ENCODE assay signal across 8 cellular contexts in genomic region chr9:21455320-21455719, GRCh38. TPM values are rescaled to one million over a fixed set of nuclear protein-coding genes. Genes with fewer than 3 reads are reported as not detected.
A peak's percentile ranks its signal among the peaks of the same experiment; 100 is the strongest.
DNase-seq lines count a peak whose midpoint lies in the region; ATAC-seq, FAIRE-seq and TF ChIP-seq lines count a peak whose summit lies in the region.

No MANE protein-coding gene starts in this region.

- ATAC-seq in GM18520 (IDR thresholded peaks at IDR 0.05; ENCODE audit: unreplicated experiment): peak; percentile 63
- peak; percentile 55 for ATAC-seq in HG03060 (IDR thresholded peaks at IDR 0.05; ENCODE audit: low read depth, unreplicated experiment)
- peak; percentile 77 for ATAC-seq in PC-3

- no peak overlapping the region for H4K91ac ChIP-seq in H1 (replicated peaks; ENCODE audit: insufficient read length, low read length)

- H3K9me2 ChIP-seq in PC-3 (replicated peaks; ENCODE audit: low read length): no peaks in the 10 kb centered on the region

- H2BK20ac ChIP-seq in H1 (ENCODE audit: low read length): no peak overlapping the region

- no peaks in the 10 kb centered on the region for H3K79me2 ChIP-seq in PC-3 (ENCODE audit: low read length)
- H3K79me2 ChIP-seq in H1 (ENCODE audit: control insufficient read depth in 1 of 2, insufficient read depth in 2 of 2, low read length in 2 of 2): no peaks in the 10 kb centered on the region
- no peaks in the 10 kb centered on the region for H3K79me2 ChIP-seq in neural progenitor cell (ENCODE audit: low read depth)

- H3K4me1 ChIP-seq in PC-3 (ENCODE audit: insufficient read depth, low read length) (peaks cover 17% of the 10 kb centered on the region), H1 (replicated peaks in 1 of 4; ENCODE audit: control insufficient read depth in 3 of 4, insufficient read depth in 4 of 4, low read length in 3 of 4) (no peaks in the 10 kb centered on the region), neural progenitor cell (no peaks in the 10 kb centered on the region)

- H3K4me3 Mint-ChIP-seq in neural progenitor cell: no peak overlapping the region

- no peak overlapping the region for H3K9ac ChIP-seq in PC-3 (ENCODE audit: low read length)
- no peak overlapping the region for H3K9ac ChIP-seq in H1 (replicated peaks in 1 of 4; ENCODE audit: extremely low read depth in 1 of 4, low read depth in 3 of 4, low read length in 3 of 4)
- no peak overlapping the region for H3K9ac ChIP-seq in neural progenitor cell

- H3K14ac ChIP-seq in H1 (ENCODE audit: insufficient read length): no peak overlapping the region

- no peak overlapping the region for H3K27ac ChIP-seq in PC-3 (ENCODE audit: low read length)
- no peak overlapping the region for H3K27ac ChIP-seq in H1 (ENCODE audit: low read depth, low read length)
- no peak overlapping the region for H3K27ac ChIP-seq in neural progenitor cell

- H3K79me1 ChIP-seq in H1 (ENCODE audit: low read depth, low read length): no peaks in the 10 kb centered on the region

- no peak overlapping the region for H2BK5ac ChIP-seq in H1 (ENCODE audit: low read depth, low read length)

- no peak overlapping the region for H3K23ac ChIP-seq in H1 (ENCODE audit: insufficient read length)

- no peak overlapping the region for H2AK5ac ChIP-seq in H1 (ENCODE audit: low read depth, low read length)

- H3K4me3 ChIP-seq in PC-3 (ENCODE audit: low read length) (no peak overlapping the region), H1 (ENCODE audit: extremely low read depth in 1 of 4, insufficient read depth in 2 of 4, low read depth in 3 of 4, low read length in 4 of 4) (no peak overlapping the region), neural progenitor cell (no peak overlapping the region)

- CTCF ChIA-PET in PC-3 (lab: Charles Lee): interaction anchor here (0.7 kb wide), 1 partner anchor 77 kb away, joined by 3 read pairs; no protein-coding TSS in a partner anchor
- CTCF ChIA-PET in H1 (lab: Charles Lee; ENCODE audit: partially characterized antibody): interaction anchor here (0.5 to 4.5 kb wide), 38 partner anchors 8 to 333 kb away, joined by 3 to 36 read pairs (median 4); partner anchors contain the start of gene KLHL9

- H3K4me2 ChIP-seq in PC-3 (ENCODE audit: low read length): no peak overlapping the region
- H3K4me2 ChIP-seq in H1 (ENCODE audit: insufficient read depth in 1 of 2, low read depth in 2 of 2, low read length in 2 of 2): no peak overlapping the region
- no peak overlapping the region for H3K4me2 ChIP-seq in neural progenitor cell

- no peaks in the 10 kb centered on the region for H4K20me1 ChIP-seq in PC-3 (ENCODE audit: low read length)
- no peaks in the 10 kb centered on the region for H4K20me1 ChIP-seq in H1 (replicated peaks in 1 of 2; ENCODE audit: control insufficient read depth in 1 of 2, insufficient read depth in 2 of 2, low read length in 2 of 2)
- no peaks in the 10 kb centered on the region for H4K20me1 ChIP-seq in neural progenitor cell (ENCODE audit: low read depth)

- TF ChIP-seq CTCF in PC-3 (conservative IDR thresholded peaks at IDR 0.05; ENCODE audit: low read depth, low read length): peak; percentile 83
- TF ChIP-seq CTCF in H1 (IDR thresholded peaks at IDR 0.05; ENCODE audit: control extremely low read depth in 1 of 3, insufficient read depth in 1 of 3, low read depth in 1 of 3, low read length in 3 of 3): peak; percentile 69 to 88 (median 81)
- peak; percentile 67 for TF ChIP-seq CTCF in neural progenitor cell (IDR thresholded peaks at IDR 0.05)

- FAIRE-seq in H1 (lab: Jason Lieb, UNC): no peak

- H3K4ac ChIP-seq in H1 (replicated peaks; ENCODE audit: insufficient read length, low read depth, low read length): no peak overlapping the region

- H3K4me1 Mint-ChIP-seq in neural progenitor cell: no peaks in the 10 kb centered on the region

- H2BK120ac ChIP-seq in H1 (replicated peaks; ENCODE audit: low read depth, low read length): no peak overlapping the region

- TF ChIP-seq POLR2A in H1 (IDR thresholded peaks at IDR 0.05; ENCODE audit: control extremely low read depth in 1 of 2, low read depth in 2 of 2, low read length in 2 of 2): no peak

- H3K56ac ChIP-seq in H1 (replicated peaks; ENCODE audit: insufficient read length, low read depth, low read length): no peak overlapping the region

- H3F3A ChIP-seq in PC-3 (ENCODE audit: low read length, unreplicated experiment): no peaks in the 10 kb centered on the region
- H3F3A ChIP-seq in neural progenitor cell (ENCODE audit: low read depth): no peaks in the 10 kb centered on the region

- H4K8ac ChIP-seq in H1 (ENCODE audit: extremely low read depth, insufficient read depth, low read length): no peak overlapping the region

- H3K27me3 Mint-ChIP-seq in neural progenitor cell (ENCODE audit: insufficient read depth, low read depth): peaks cover under 1% of the 10 kb centered on the region

- H3K27ac Mint-ChIP-seq in neural progenitor cell: no peak overlapping the region

- intact Hi-C loops in PC-3 (cut with micrococcal nuclease) (loop anchor here (2.0 kb wide), 3 partner anchors 129 to 203 kb away; no protein-coding TSS in a partner anchor), posterior cingulate gyrus (cut with DNase I) (loop anchor here (5.0 kb wide), 1 partner anchor 138 kb away; no protein-coding TSS in a partner anchor)

- POLR2A ChIA-PET in PC-3 (lab: Charles Lee; ENCODE audit: unreplicated experiment): interaction anchor here (0.7 kb wide), 1 partner anchor 1542 kb away, joined by 4 read pairs; no protein-coding TSS in a partner anchor
- POLR2A ChIA-PET in H1 (lab: Charles Lee; ENCODE audit: partially characterized antibody): no interaction called here

- no peak for TF ChIP-seq EP300 in H1 (IDR thresholded peaks at IDR 0.05; ENCODE audit: borderline replicate concordance in 1 of 2, low read depth in 2 of 2, low read length in 2 of 2)

- H3K18ac ChIP-seq in H1 (ENCODE audit: extremely low read depth, low read length): no peak overlapping the region

- DNase-seq in CD1c-positive myeloid dendritic cell (ENCODE audit: extremely low spot score) (peak; percentile 48), PC-3 (peak; percentile 54), H1 (ENCODE audit: low read depth in 1 of 2, low spot score in 2 of 2) (no peak), neural progenitor cell (ENCODE audit: low spot score) (peak; percentile 54), posterior cingulate gyrus (no peak), ecto neural progenitor cell (ENCODE audit: low spot score) (no peak)

- TF ChIP-seq RAD21 in H1 (IDR thresholded peaks at IDR 0.05 in 1 of 2, conservative IDR thresholded peaks at IDR 0.05 in 1 of 2; ENCODE audit: low read depth in 2 of 2, low read length in 2 of 2): peak; percentile 83 to 92

- no peaks in the 10 kb centered on the region for H3K23me2 ChIP-seq in H1 (ENCODE audit: low read depth, low read length)

- H3K36me3 ChIP-seq in PC-3 (ENCODE audit: low read depth, low read length) (no peaks in the 10 kb centered on the region), H1 (ENCODE audit: control insufficient read depth in 2 of 4, insufficient read depth in 4 of 4, low read length in 3 of 4) (no peaks in the 10 kb centered on the region), neural progenitor cell (no peaks in the 10 kb centered on the region)

- H4K5ac ChIP-seq in H1 (ENCODE audit: insufficient read length, low read depth, low read length): no peak overlapping the region

- H3K36me3 Mint-ChIP-seq in neural progenitor cell: no peaks in the 10 kb centered on the region

- H3K9me3 ChIP-seq in PC-3 (ENCODE audit: low read length) (no peaks in the 10 kb centered on the region), H1 (ENCODE audit: insufficient read depth in 2 of 2, low read depth in 1 of 2, low read length in 1 of 2) (no peaks in the 10 kb centered on the region), neural progenitor cell (ENCODE audit: low read depth) (no peaks in the 10 kb centered on the region)

- no TSS peak for BruUV-seq in PC-3 (replicated peaks; lab: Mats Ljungman, UMichigan)

- H2BK12ac ChIP-seq in H1 (ENCODE audit: low read depth, low read length): no peak overlapping the region

- H3K9me3 Mint-ChIP-seq in neural progenitor cell: no peaks in the 10 kb centered on the region

- no peaks in the 10 kb centered on the region for H3K27me3 ChIP-seq in PC-3 (ENCODE audit: low read length)
- no peaks in the 10 kb centered on the region for H3K27me3 ChIP-seq in H1 (replicated peaks in 1 of 4; ENCODE audit: control insufficient read depth in 3 of 4, extremely low read depth in 1 of 4, insufficient read depth in 3 of 4, low read length in 3 of 4)
- no peaks in the 10 kb centered on the region for H3K27me3 ChIP-seq in neural progenitor cell

- no peak overlapping the region for H2AFZ ChIP-seq in PC-3 (ENCODE audit: low read length)
- H2AFZ ChIP-seq in H1 (ENCODE audit: low read length): no peak overlapping the region
- H2AFZ ChIP-seq in neural progenitor cell (replicated peaks): no peak overlapping the region

- no peak overlapping the region for H2BK15ac ChIP-seq in H1 (ENCODE audit: low read length)

RNA-seq across cellular contexts. Expression of gene IFNA1, which starts 15.1 kb away (rescaled TPM):
- total RNA-seq in PC-3 (2014; rRNA removed) (not detected in 2 replicates), neural progenitor cell (ENCODE audit: low replicate concordance) (not detected in 2 replicates)
- not detected in 2 replicates for total RNA-seq in H1 (2021; fragmentation: NEBNext Ultra II Directional; extraction: Animal tissue kit (Norgen Biotek cat#: 25700))
- not detected in 2 replicates for polyA plus RNA-seq in H1 (2011; rRNA removed)
- not detected for polyA plus RNA-seq in H1 (2011; cell fraction: cytosol; rRNA removed)
- polyA plus RNA-seq in H1 (2011; cell fraction: nucleus; rRNA removed): not detected
- polyA plus RNA-seq in H1 (2012, experiment 1 of 2): not detected in 4 replicates
- not detected for polyA plus RNA-seq in H1 (2012, experiment 2 of 2)
- not detected for polyA plus RNA-seq in H1 (2013, experiment 1 of 2)
- polyA plus RNA-seq in H1 (2013, experiment 2 of 2): not detected
- polyA minus RNA-seq in H1 (2011; rRNA and poly(A)+ RNA removed): not detected in 2 replicates
- polyA minus RNA-seq in H1 (2011; cell fraction: cytosol; rRNA and poly(A)+ RNA removed): not detected
- not detected for polyA minus RNA-seq in H1 (2011; cell fraction: nucleus; rRNA and poly(A)+ RNA removed)

RNA-seq across cellular contexts. Expression of gene IFNE, which starts 26.8 kb away (rescaled TPM):
- 0.33 and 1.6 TPM in 2 replicates for total RNA-seq in PC-3 (2014; rRNA removed)
- total RNA-seq in H1 (2021; fragmentation: NEBNext Ultra II Directional; extraction: Animal tissue kit (Norgen Biotek cat#: 25700)): not detected in 2 replicates
- polyA plus RNA-seq in H1 (2011; rRNA removed): 0.08 TPM in 1 of 2 replicates, not detected in the other
- not detected for polyA plus RNA-seq in H1 (2011; cell fraction: cytosol; rRNA removed)
- 0.10 TPM for polyA plus RNA-seq in H1 (2011; cell fraction: nucleus; rRNA removed)
- not detected in 4 replicates for polyA plus RNA-seq in H1 (2012, experiment 1 of 2)
- not detected for polyA plus RNA-seq in H1 (2012, experiment 2 of 2)
- 0.08 TPM for polyA plus RNA-seq in H1 (2013, experiment 1 of 2)
- 0.24 TPM for polyA plus RNA-seq in H1 (2013, experiment 2 of 2)
- polyA minus RNA-seq in H1 (2011; rRNA and poly(A)+ RNA removed): 0.15 TPM in 1 of 2 replicates, not detected in the other
- polyA minus RNA-seq in H1 (2011; cell fraction: cytosol; rRNA and poly(A)+ RNA removed): not detected
- not detected for polyA minus RNA-seq in H1 (2011; cell fraction: nucleus; rRNA and poly(A)+ RNA removed)
- total RNA-seq in neural progenitor cell (ENCODE audit: low replicate concordance): 0.12 TPM in 1 of 2 replicates, not detected in the other

RNA-seq across cellular contexts. Expression of gene IFNA8, which starts 46.4 kb away (rescaled TPM):
- total RNA-seq in PC-3 (2014; rRNA removed) (not detected in 2 replicates), neural progenitor cell (ENCODE audit: low replicate concordance) (not detected in 2 replicates)
- total RNA-seq in H1 (2021; fragmentation: NEBNext Ultra II Directional; extraction: Animal tissue kit (Norgen Biotek cat#: 25700)): not detected in 2 replicates
- not detected in 2 replicates for polyA plus RNA-seq in H1 (2011; rRNA removed)
- polyA plus RNA-seq in H1 (2011; cell fraction: cytosol; rRNA removed): not detected
- not detected for polyA plus RNA-seq in H1 (2011; cell fraction: nucleus; rRNA removed)
- polyA plus RNA-seq in H1 (2012, experiment 1 of 2): not detected in 4 replicates
- polyA plus RNA-seq in H1 (2012, experiment 2 of 2): not detected
- not detected for polyA plus RNA-seq in H1 (2013, experiment 1 of 2)
- not detected for polyA plus RNA-seq in H1 (2013, experiment 2 of 2)
- polyA minus RNA-seq in H1 (2011; rRNA and poly(A)+ RNA removed): not detected in 2 replicates
- not detected for polyA minus RNA-seq in H1 (2011; cell fraction: cytosol; rRNA and poly(A)+ RNA removed)
- polyA minus RNA-seq in H1 (2011; cell fraction: nucleus; rRNA and poly(A)+ RNA removed): not detected

Comparison
In these comparisons a context has a peak if more than half of its experiments do, and no peak if none do; other contexts are left out.
1. DNase-seq: peak in CD1c-positive myeloid dendritic cell (single experiment), PC-3 (single experiment) and neural progenitor cell (single experiment); none in H1 (0 of 2), posterior cingulate gyrus (0 of 10) and ecto neural progenitor cell (single experiment).
2. Peak in every context shown above with its lines, with median percentiles within 50 percentile points of each other: ATAC-seq and CTCF ChIP-seq.